13 cellular contexts compared by ENCODE assay signal in genomic region chr7:136134503-136134902, GRCh38.
DNase-seq lines count a peak whose midpoint lies in the region; ATAC-seq, FAIRE-seq and TF ChIP-seq lines count a peak whose summit lies in the region.
"Had no signal": no experiment of that assay in that cellular context is flagged by ENCODE, and none has a peak within 500 bp of the region (broad histone marks: within the 10 kb centered on the region; RNA-seq: fewer than 3 reads in every experiment).

No MANE protein-coding gene starts in this region.

- H3K27me3 ChIP-seq in endodermal cell (ENCODE audit: control insufficient read depth, insufficient read depth, low read length, poor library complexity, severe bottlenecking) (peaks cover 8% of the 10 kb centered on the region), neural progenitor cell (no peaks in the 10 kb centered on the region), esophagus muscularis mucosa (no peaks in the 10 kb centered on the region)

- H3K4me1 ChIP-seq in endodermal cell (ENCODE audit: control insufficient read depth, insufficient read depth, low read length) (peaks cover 6% of the 10 kb centered on the region), neural progenitor cell (peaks cover 8% of the 10 kb centered on the region), esophagus muscularis mucosa (peaks cover 0 to 4% (median 0%) of the 10 kb centered on the region in 4 donors)

- H2AFZ ChIP-seq in neural progenitor cell (replicated peaks), result no peak overlapping the region

- ATAC-seq in HG02885 (IDR thresholded peaks at IDR 0.05; ENCODE audit: poor library complexity, unreplicated experiment) (no peak), GM21360 (IDR thresholded peaks at IDR 0.05; ENCODE audit: unreplicated experiment) (no peak)
- ATAC-seq: sciatic nerve had no signal

- no peaks in the 10 kb centered on the region for H3K36me3 Mint-ChIP-seq in endodermal cell (ENCODE audit: low read depth)
- peaks cover 2% of the 10 kb centered on the region for H3K36me3 Mint-ChIP-seq in neural progenitor cell

- H3K9ac ChIP-seq in endodermal cell (ENCODE audit: extremely low read depth, low read length, poor library complexity, severe bottlenecking) (no peak overlapping the region), neural progenitor cell (no peak overlapping the region)

- H3K4me3 Mint-ChIP-seq in endodermal cell (no peak overlapping the region), neural progenitor cell (no peak overlapping the region)
- H3K4me3 Mint-ChIP-seq: immature natural killer cell had no signal

- no peak for TF ChIP-seq EP300 in esophagus muscularis mucosa (IDR thresholded peaks at IDR 0.05)

- intact Hi-C loops in esophagus muscularis mucosa (cut with DNase I), result no loop called here

- H3K9me3 ChIP-seq in endodermal cell (ENCODE audit: control insufficient read depth, low read length) (no peaks in the 10 kb centered on the region), neural progenitor cell (ENCODE audit: low read depth) (no peaks in the 10 kb centered on the region), esophagus muscularis mucosa (no peaks in the 10 kb centered on the region)

- H3K4me3 ChIP-seq in endodermal cell (ENCODE audit: low read length), result no peak overlapping the region
- no peak overlapping the region for H3K4me3 ChIP-seq in neural progenitor cell
- H3K4me3 ChIP-seq in esophagus muscularis mucosa, result no peak overlapping the region

- FAIRE-seq in RCC 7860 (lab: Jason Lieb, UNC), result no peak

- H3K79me2 ChIP-seq in neural progenitor cell (ENCODE audit: low read depth), result no peaks in the 10 kb centered on the region

- H3K9me3 Mint-ChIP-seq in endodermal cell, result no peaks in the 10 kb centered on the region
- H3K9me3 Mint-ChIP-seq in neural progenitor cell, result no peaks in the 10 kb centered on the region
- H3K9me3 Mint-ChIP-seq: immature natural killer cell had no signal

- H3F3A ChIP-seq in neural progenitor cell (ENCODE audit: low read depth), result peaks cover 6% of the 10 kb centered on the region

- no peak overlapping the region for H3K4me2 ChIP-seq in neural progenitor cell

- no peaks in the 10 kb centered on the region for H3K36me3 ChIP-seq in endodermal cell (ENCODE audit: control insufficient read depth, insufficient read depth, low read length)
- H3K36me3 ChIP-seq in neural progenitor cell, result no peaks in the 10 kb centered on the region
- H3K36me3 ChIP-seq in esophagus muscularis mucosa, result no peaks in the 10 kb centered on the region

- TF ChIP-seq POLR2A in esophagus muscularis mucosa (IDR thresholded peaks at IDR 0.05; ENCODE audit: low read depth), result no peak

- H3K27me3 Mint-ChIP-seq in endodermal cell (ENCODE audit: insufficient read depth), result no peaks in the 10 kb centered on the region
- no peaks in the 10 kb centered on the region for H3K27me3 Mint-ChIP-seq in neural progenitor cell (ENCODE audit: insufficient read depth, low read depth)

- DNase-seq in GM03348 (ENCODE audit: low spot score), result peak; percentile 17
- peak; percentile 78 for DNase-seq in RCC 7860 (ENCODE audit: low spot score)
- no peak for DNase-seq in endodermal cell
- peak; percentile 7 for DNase-seq in neural progenitor cell (ENCODE audit: low spot score)
- DNase-seq in activated CD4-positive, alpha-beta T cell treated with anti-CD3 and anti-CD28 coated beads, Interleukin-2, amount 50 U/mL, for 4 hours, result no peak
- no peak for DNase-seq in esophagus muscularis mucosa (ENCODE audit: extremely low spot score)
- DNase-seq: activated naive CD4-positive, alpha-beta T cell treated with Interleukin-2 at 50 U/mL for 16 hours; immature natural killer cell; NCI-H345; RPMI8226 had no signal

- WGBS in endodermal cell (ENCODE audit: insufficient coverage in 1 of 2, insufficient read length in 1 of 2), 2 experiments, result 55 to 81% methylated on average over 3 of the region's 3 CpGs
- WGBS in esophagus muscularis mucosa, result 54% methylated on average over 3 of the region's 3 CpGs

- H3K4me1 Mint-ChIP-seq in endodermal cell (peaks cover 6% of the 10 kb centered on the region), neural progenitor cell (peaks cover 27% of the 10 kb centered on the region)
- H3K4me1 Mint-ChIP-seq: immature natural killer cell had no signal

- H3K27ac ChIP-seq in endodermal cell (ENCODE audit: low read depth, low read length) (peak overlapping the region; percentile 87), neural progenitor cell (no peak overlapping the region), esophagus muscularis mucosa (replicated peaks in 1 of 4) (no peak overlapping the region)

- TF ChIP-seq CTCF in endodermal cell (conservative IDR thresholded peaks at IDR 0.05) (no peak), neural progenitor cell (IDR thresholded peaks at IDR 0.05) (no peak), esophagus muscularis mucosa (IDR thresholded peaks at IDR 0.05) (no peak)

- no peak overlapping the region for H3K27ac Mint-ChIP-seq in endodermal cell
- H3K27ac Mint-ChIP-seq in neural progenitor cell, result no peak overlapping the region
- H3K27ac Mint-ChIP-seq: immature natural killer cell had no signal

- no peaks in the 10 kb centered on the region for H4K20me1 ChIP-seq in neural progenitor cell (ENCODE audit: low read depth)

Comparison
In these comparisons a context has a peak if more than half of its experiments do, and no peak if none do; other contexts are left out.
1. DNase-seq: peak in GM03348 (single experiment), RCC 7860 (single experiment) and neural progenitor cell (single experiment); none in endodermal cell (single experiment), activated CD4-positive, alpha-beta T cell treated with anti-CD3 and anti-CD28 coated beads, Interleukin-2, amount 50 U/mL, for 4 hours (0 of 2) and esophagus muscularis mucosa (single experiment).